2 cellular contexts compared by ENCODE assay signal in the genomic region with DNA sequence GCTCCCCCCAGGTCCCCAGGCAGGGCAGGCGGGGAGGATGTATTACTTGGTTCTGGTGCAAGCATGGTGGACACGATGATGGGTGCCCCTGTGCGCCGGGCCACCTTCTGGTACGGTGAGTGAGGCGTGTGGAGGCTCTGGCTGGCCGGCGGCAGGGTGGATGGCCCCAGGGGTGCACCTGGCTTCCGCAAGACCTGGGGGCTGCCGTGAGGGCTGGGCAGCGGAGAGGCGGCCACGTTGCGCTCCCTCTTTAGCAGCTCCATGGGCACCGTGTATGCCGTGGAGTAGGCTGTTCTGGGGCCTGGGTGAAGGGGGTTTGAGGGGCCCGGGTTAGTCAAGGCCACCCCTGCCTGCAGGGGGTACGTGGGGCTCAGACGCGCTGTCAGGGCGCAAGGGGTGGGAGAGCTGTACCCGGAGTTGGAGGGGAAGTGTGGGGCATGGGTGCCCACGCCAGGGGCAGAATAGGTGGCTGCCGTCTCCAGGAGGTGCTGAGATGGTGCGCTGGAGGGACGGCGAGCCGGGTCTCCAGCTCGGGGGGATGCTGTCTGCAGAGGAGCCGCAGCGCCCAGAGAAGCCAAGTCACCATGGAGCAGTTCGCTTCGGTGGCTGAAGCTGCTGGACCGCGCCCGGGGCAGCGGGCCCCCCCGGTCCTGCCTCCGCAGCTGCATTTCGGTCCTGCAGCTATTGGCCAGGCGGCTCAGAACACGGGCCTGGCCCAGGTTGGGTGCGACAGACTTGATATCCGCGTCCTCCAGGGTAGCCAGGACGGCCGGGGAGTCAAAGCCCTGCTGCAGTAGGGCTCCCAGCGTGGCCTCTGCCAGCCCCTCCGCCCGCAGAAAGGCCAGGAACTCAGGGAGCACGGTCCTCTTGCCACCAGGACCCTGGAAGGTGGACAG.
TF ChIP-seq lines count a peak whose summit lies in the region.

No MANE protein-coding gene starts in this region.

TF ChIP-seq in Ishikawa, 13 proteins besides CTCF, POLR2A, EP300 and RAD21:
- TF ChIP-seq CEBPB (IDR thresholded peaks at IDR 0.05): no peak
- no peak for TF ChIP-seq CREB1 (IDR thresholded peaks at IDR 0.05; ENCODE audit: low read depth)
- TF ChIP-seq, protein P1, sequence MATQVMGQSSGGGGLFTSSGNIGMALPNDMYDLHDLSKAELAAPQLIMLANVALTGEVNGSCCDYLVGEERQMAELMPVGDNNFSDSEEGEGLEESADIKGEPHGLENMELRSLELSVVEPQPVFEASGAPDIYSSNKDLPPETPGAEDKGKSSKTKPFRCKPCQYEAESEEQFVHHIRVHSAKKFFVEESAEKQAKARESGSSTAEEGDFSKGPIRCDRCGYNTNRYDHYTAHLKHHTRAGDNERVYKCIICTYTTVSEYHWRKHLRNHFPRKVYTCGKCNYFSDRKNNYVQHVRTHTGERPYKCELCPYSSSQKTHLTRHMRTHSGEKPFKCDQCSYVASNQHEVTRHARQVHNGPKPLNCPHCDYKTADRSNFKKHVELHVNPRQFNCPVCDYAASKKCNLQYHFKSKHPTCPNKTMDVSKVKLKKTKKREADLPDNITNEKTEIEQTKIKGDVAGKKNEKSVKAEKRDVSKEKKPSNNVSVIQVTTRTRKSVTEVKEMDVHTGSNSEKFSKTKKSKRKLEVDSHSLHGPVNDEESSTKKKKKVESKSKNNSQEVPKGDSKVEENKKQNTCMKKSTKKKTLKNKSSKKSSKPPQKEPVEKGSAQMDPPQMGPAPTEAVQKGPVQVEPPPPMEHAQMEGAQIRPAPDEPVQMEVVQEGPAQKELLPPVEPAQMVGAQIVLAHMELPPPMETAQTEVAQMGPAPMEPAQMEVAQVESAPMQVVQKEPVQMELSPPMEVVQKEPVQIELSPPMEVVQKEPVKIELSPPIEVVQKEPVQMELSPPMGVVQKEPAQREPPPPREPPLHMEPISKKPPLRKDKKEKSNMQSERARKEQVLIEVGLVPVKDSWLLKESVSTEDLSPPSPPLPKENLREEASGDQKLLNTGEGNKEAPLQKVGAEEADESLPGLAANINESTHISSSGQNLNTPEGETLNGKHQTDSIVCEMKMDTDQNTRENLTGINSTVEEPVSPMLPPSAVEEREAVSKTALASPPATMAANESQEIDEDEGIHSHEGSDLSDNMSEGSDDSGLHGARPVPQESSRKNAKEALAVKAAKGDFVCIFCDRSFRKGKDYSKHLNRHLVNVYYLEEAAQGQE (IDR thresholded peaks at IDR 0.05; ENCODE audit: low read depth): peak; percentile 60
- TF ChIP-seq EGR1 (IDR thresholded peaks at IDR 0.05): no peak
- TF ChIP-seq ZBTB7A (IDR thresholded peaks at IDR 0.05; ENCODE audit: low read depth): no peak

TF ChIP-seq in H1, 55 proteins besides CTCF, POLR2A, EP300 and RAD21:
- TF ChIP-seq POLR2AphosphoS5 (IDR thresholded peaks at IDR 0.05; ENCODE audit: low read depth, low read length) (no peak), TCF12 (IDR thresholded peaks at IDR 0.05; ENCODE audit: low read depth, low read length) (no peak), SIRT6 (IDR thresholded peaks at IDR 0.05; ENCODE audit: low read length) (no peak), YY1 (IDR thresholded peaks at IDR 0.05; ENCODE audit: low read depth, low read length) (no peak), RFX5 (IDR thresholded peaks at IDR 0.05; ENCODE audit: borderline replicate concordance, low read depth, low read length) (no peak), SUZ12 (IDR thresholded peaks at IDR 0.05; ENCODE audit: low read length) (no peak), BACH1 (IDR thresholded peaks at IDR 0.05; ENCODE audit: low read length) (no peak), GTF2F1 (IDR thresholded peaks at IDR 0.05; ENCODE audit: borderline replicate concordance, low read depth, low read length) (no peak), PHF8 (conservative IDR thresholded peaks at IDR 0.05; ENCODE audit: low read depth, low read length) (no peak), TAF7 (optimal IDR thresholded peaks at IDR 0.05; ENCODE audit: borderline replicate concordance, low read depth, low read length) (no peak), NRF1 (IDR thresholded peaks at IDR 0.05; ENCODE audit: low read depth, low read length) (no peak), ZNF274 (IDR thresholded peaks at IDR 0.05; ENCODE audit: borderline replicate concordance, extremely low read depth, low read length) (no peak), JUND (IDR thresholded peaks at IDR 0.05; ENCODE audit: low read length) (no peak), TBP (IDR thresholded peaks at IDR 0.05; ENCODE audit: low read depth, low read length) (no peak), SRF (IDR thresholded peaks at IDR 0.05; ENCODE audit: low read depth, low read length) (no peak), KDM1A (IDR thresholded peaks at IDR 0.05; ENCODE audit: borderline replicate concordance, low read length) (no peak)
- TF ChIP-seq, protein P2, sequence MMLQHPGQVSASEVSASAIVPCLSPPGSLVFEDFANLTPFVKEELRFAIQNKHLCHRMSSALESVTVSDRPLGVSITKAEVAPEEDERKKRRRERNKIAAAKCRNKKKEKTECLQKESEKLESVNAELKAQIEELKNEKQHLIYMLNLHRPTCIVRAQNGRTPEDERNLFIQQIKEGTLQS (IDR thresholded peaks at IDR 0.05; ENCODE audit: insufficient read depth, low read depth, low read length): no peak
- TF ChIP-seq, protein P3, sequence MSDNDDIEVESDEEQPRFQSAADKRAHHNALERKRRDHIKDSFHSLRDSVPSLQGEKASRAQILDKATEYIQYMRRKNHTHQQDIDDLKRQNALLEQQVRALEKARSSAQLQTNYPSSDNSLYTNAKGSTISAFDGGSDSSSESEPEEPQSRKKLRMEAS (IDR thresholded peaks at IDR 0.05): no peak
